8 cellular contexts compared by ENCODE assay signal in genomic region chr7:116211006-116211912, GRCh38. TPM values are rescaled to one million over a fixed set of nuclear protein-coding genes. Genes with fewer than 3 reads are reported as not detected.
DNase-seq lines count a peak whose midpoint lies in the region; ATAC-seq and TF ChIP-seq lines count a peak whose summit lies in the region.

No MANE protein-coding gene starts in this region.

- H2AFZ ChIP-seq in DND-41 (ENCODE audit: low read depth, low read length), result no peak overlapping the region
- H2AFZ ChIP-seq in IMR-90 (replicated peaks; ENCODE audit: low read length, poor library complexity), result peak overlapping the region; percentile 91
- H2AFZ ChIP-seq in SK-N-SH (ENCODE audit: low read depth), result peak overlapping the region; percentile 8; the same call in 1 of the 2 replicates

- peak overlapping the region; percentile 99 for H3K4me3 Mint-ChIP-seq in activated naive CD4-positive, alpha-beta T cell treated with anti-CD3 and anti-CD28 coated beads, Interleukin-2, amount 50 U/mL, for 24 hours

- H3K4me3 ChIP-seq in DND-41 (ENCODE audit: low read depth in 1 of 2, low read length in 2 of 2) (no peak overlapping the region), IMR-90 (ENCODE audit: insufficient read depth, low read depth, low read length) (peak overlapping the region; percentile 86), SK-N-SH (ENCODE audit: low read depth in 2 of 2, low read length in 1 of 2) (peak overlapping the region; percentile 57 to 61), left ventricle myocardium inferior (peak overlapping the region; percentile 85), retinal pigment epithelial cell (ENCODE audit: low read length) (peak overlapping the region; percentile 79)

- peak overlapping the region; percentile 81 for H2AK9ac ChIP-seq in IMR-90 (replicated peaks; ENCODE audit: low read depth, low read length, poor library complexity)

- TF ChIP-seq EP300 in SK-N-SH (IDR thresholded peaks at IDR 0.05; ENCODE audit: borderline replicate concordance in 1 of 2, low read depth in 1 of 2, low read length in 1 of 2), result peak in 1 of 2 experiments; percentile 18; a peak in 1 of 4 replicates

- H3K79me1 ChIP-seq in IMR-90 (ENCODE audit: low read depth in 1 of 2, low read length in 2 of 2), result peaks cover 10 to 42% of the 10 kb centered on the region in 2 experiments

- 0 out of 2 replicates have a peak, but pooled peaks cover 2% of the 10 kb centered on the region for H3K9me1 ChIP-seq in IMR-90 (ENCODE audit: insufficient read depth, low read length)

- H4K8ac ChIP-seq in IMR-90 (ENCODE audit: low read depth in 2 of 2, low read length in 2 of 2), result peak overlapping the region; percentile 62 to 81

- H2AK5ac ChIP-seq in IMR-90 (ENCODE audit: low read depth, low read length), result peak overlapping the region; percentile 90

- peak overlapping the region; percentile 61 for H2BK5ac ChIP-seq in IMR-90 (ENCODE audit: low read depth, low read length, poor library complexity, severe bottlenecking)

- peaks cover 12% of the 10 kb centered on the region for H3K4me1 ChIP-seq in DND-41 (ENCODE audit: insufficient read depth, low read length)
- H3K4me1 ChIP-seq in IMR-90 (ENCODE audit: control insufficient read depth, insufficient read depth, low read length), result peaks cover 2% of the 10 kb centered on the region
- H3K4me1 ChIP-seq in SK-N-SH (ENCODE audit: control insufficient read depth in 1 of 2, insufficient read depth in 2 of 2, low read depth in 1 of 2, low read length in 1 of 2), result peaks cover 0 to 30% of the 10 kb centered on the region in 2 experiments; a peak in 2 of 4 replicates
- H3K4me1 ChIP-seq in left ventricle myocardium inferior, result peaks cover 52% of the 10 kb centered on the region

- H3K4me1 Mint-ChIP-seq in activated naive CD4-positive, alpha-beta T cell treated with anti-CD3 and anti-CD28 coated beads, Interleukin-2, amount 50 U/mL, for 24 hours, result peaks cover 56% of the 10 kb centered on the region

- peak overlapping the region; percentile 79 for H3K56ac ChIP-seq in IMR-90 (ENCODE audit: extremely low read depth, insufficient read depth, low read length)

- peak overlapping the region; percentile 49; the same call in 1 of the 2 replicates for H3K27ac ChIP-seq in DND-41 (ENCODE audit: low read length)
- H3K27ac ChIP-seq in IMR-90 (ENCODE audit: insufficient read depth, low read length), result peak overlapping the region; percentile 55
- peak overlapping the region in 1 of 2 experiments; percentile 87; a peak in 2 of 4 replicates for H3K27ac ChIP-seq in SK-N-SH (ENCODE audit: low read depth in 2 of 2, low read length in 1 of 2)
- H3K27ac ChIP-seq in left ventricle myocardium inferior (replicated peaks), result peak overlapping the region; percentile 94

- H3K23ac ChIP-seq in IMR-90 (ENCODE audit: low read depth, low read length), result peak overlapping the region; percentile 83

- no peaks in the 10 kb centered on the region for H3K27me3 Mint-ChIP-seq in activated naive CD4-positive, alpha-beta T cell treated with anti-CD3 and anti-CD28 coated beads, Interleukin-2, amount 50 U/mL, for 24 hours

- no peak; the same call in 1 of the 2 replicates for TF ChIP-seq RAD21 in IMR-90 (IDR thresholded peaks at IDR 0.05; ENCODE audit: low read length)
- no peak for TF ChIP-seq RAD21 in SK-N-SH (IDR thresholded peaks at IDR 0.05; ENCODE audit: low read length)

- peaks cover 10% of the 10 kb centered on the region for H3K9me3 ChIP-seq in DND-41 (ENCODE audit: insufficient read depth, low read length, severe bottlenecking)
- no peaks in the 10 kb centered on the region for H3K9me3 ChIP-seq in IMR-90 (ENCODE audit: control insufficient read depth, insufficient read depth, low read length)
- no peaks in the 10 kb centered on the region for H3K9me3 ChIP-seq in SK-N-SH
- no peaks in the 10 kb centered on the region for H3K9me3 ChIP-seq in left ventricle myocardium inferior (replicated peaks)

- H3K27ac Mint-ChIP-seq in activated naive CD4-positive, alpha-beta T cell treated with anti-CD3 and anti-CD28 coated beads, Interleukin-2, amount 50 U/mL, for 24 hours, result peak overlapping the region; percentile 99

- TF ChIP-seq CTCF in DND-41 (IDR thresholded peaks at IDR 0.05; ENCODE audit: borderline replicate concordance, extremely low read depth, low read length, poor library complexity, severe bottlenecking) (no peak), IMR-90 (conservative IDR thresholded peaks at IDR 0.05; ENCODE audit: low read depth, low read length) (no peak), SK-N-SH (IDR thresholded peaks at IDR 0.05) (no peak), left ventricle myocardium inferior (IDR thresholded peaks at IDR 0.05; ENCODE audit: borderline replicate concordance) (no peak), retinal pigment epithelial cell (conservative IDR thresholded peaks at IDR 0.05; ENCODE audit: low read depth, low read length) (no peak)

- H3K36me3 ChIP-seq in DND-41 (ENCODE audit: insufficient read depth, low read length), result no peaks in the 10 kb centered on the region
- H3K36me3 ChIP-seq in IMR-90 (ENCODE audit: control insufficient read depth, insufficient read depth, low read length), result no peaks in the 10 kb centered on the region
- no peaks in the 10 kb centered on the region for H3K36me3 ChIP-seq in SK-N-SH (replicated peaks in 1 of 2; ENCODE audit: control insufficient read depth in 1 of 2, insufficient read depth in 2 of 2, low read length in 1 of 2)
- H3K36me3 ChIP-seq in left ventricle myocardium inferior, result no peaks in the 10 kb centered on the region

- H3K9ac ChIP-seq in DND-41 (ENCODE audit: low read depth, low read length) (no peak overlapping the region), IMR-90 (ENCODE audit: low read depth, low read length) (peak overlapping the region; percentile 78), SK-N-SH (peak overlapping the region; percentile 19; the same call in 1 of the 2 replicates)

- no peak overlapping the region for H3K4me2 ChIP-seq in DND-41 (ENCODE audit: insufficient read depth, low read length)
- peak overlapping the region; percentile 88 for H3K4me2 ChIP-seq in IMR-90 (ENCODE audit: low read depth, low read length)
- peak overlapping the region; percentile 76 for H3K4me2 ChIP-seq in SK-N-SH

- H2BK20ac ChIP-seq in IMR-90 (ENCODE audit: low read depth, low read length), result peak overlapping the region; percentile 55

- peak overlapping the region; percentile 89 for H2BK120ac ChIP-seq in IMR-90 (ENCODE audit: low read depth, low read length)

- WGBS in IMR-90 (ENCODE audit: extremely low coverage in 2 of 2, insufficient read length in 1 of 2), 2 experiments, result 2% methylated on average over 12 of the region's 27 CpGs; no CpG with 5 or more reads in 1 of the 2 experiments
- WGBS in SK-N-SH (ENCODE audit: low lambda C conversion rate), result 2% methylated on average over 27 of the region's 27 CpGs

- TF ChIP-seq POLR2A in IMR-90 (IDR thresholded peaks at IDR 0.05; ENCODE audit: low read depth, low read length), result peak; percentile 94

- DNase-seq in DND-41 (peak; percentile 65), IMR-90 (peak; percentile 91), SK-N-SH (peak; percentile 68), left ventricle myocardium inferior (peak; percentile 67), retinal pigment epithelial cell (ENCODE audit: low read depth) (peak; percentile 91), G401 (ENCODE audit: low spot score) (no peak)

- H2BK15ac ChIP-seq in IMR-90 (ENCODE audit: low read depth, low read length), result peak overlapping the region; percentile 97

- peaks cover 10% of the 10 kb centered on the region for H3K36me3 Mint-ChIP-seq in activated naive CD4-positive, alpha-beta T cell treated with anti-CD3 and anti-CD28 coated beads, Interleukin-2, amount 50 U/mL, for 24 hours

- H4K20me1 ChIP-seq in DND-41 (ENCODE audit: insufficient read depth, low read length), result no peaks in the 10 kb centered on the region
- no peaks in the 10 kb centered on the region; the same call in 1 of the 2 replicates for H4K20me1 ChIP-seq in IMR-90 (ENCODE audit: insufficient read depth, low read length)
- H4K20me1 ChIP-seq in SK-N-SH (ENCODE audit: insufficient read depth), result no peaks in the 10 kb centered on the region

- H4K5ac ChIP-seq in IMR-90 (ENCODE audit: low read depth, low read length), result peak overlapping the region; percentile 50; the same call in 1 of the 2 replicates

- H3K79me2 ChIP-seq in DND-41 (ENCODE audit: insufficient read depth, low read length) (no peaks in the 10 kb centered on the region), SK-N-SH (ENCODE audit: insufficient read depth) (no peaks in the 10 kb centered on the region)

- CTCF ChIA-PET in IMR-90 (lab: Yijun Ruan, JAX), result interaction anchor here (0.7 to 1.3 kb wide), 2 partner anchors 13 to 31 kb away, joined by 3 read pairs; no protein-coding TSS in a partner anchor
- CTCF ChIA-PET in SK-N-SH (lab: Yijun Ruan, JAX), result interaction anchor here (0.7 to 5.9 kb wide), 17 partner anchors 10 to 659 kb away, joined by 3 to 75 read pairs (median 6); no protein-coding TSS in a partner anchor

- dilution Hi-C loops in IMR-90 (cut with HindIII; ENCODE audit: low sequenced_read_pairs, unreplicated experiment), result no loop called here

- intact Hi-C loops in IMR-90 (cut with micrococcal nuclease), result loop anchor here (2.0 kb wide), 1 partner anchor 22 kb away; no protein-coding TSS in a partner anchor
- intact Hi-C loops in left ventricle myocardium inferior (cut with micrococcal nuclease), result no loop called here

- H3K27me3 ChIP-seq in DND-41 (ENCODE audit: insufficient read depth, low read length, poor library complexity), result no peaks in the 10 kb centered on the region
- H3K27me3 ChIP-seq in IMR-90 (ENCODE audit: control insufficient read depth, insufficient read depth, low read length), result no peaks in the 10 kb centered on the region
- H3K27me3 ChIP-seq in SK-N-SH (ENCODE audit: insufficient read depth), result peaks cover 57% of the 10 kb centered on the region
- H3K27me3 ChIP-seq in left ventricle myocardium inferior (ENCODE audit: low read depth), result no peaks in the 10 kb centered on the region

- H3K9me2 ChIP-seq in SK-N-SH, result no peaks in the 10 kb centered on the region

- no peaks in the 10 kb centered on the region for H3F3A ChIP-seq in SK-N-SH (replicated peaks; ENCODE audit: insufficient read depth)

- POLR2A ChIA-PET in IMR-90 (lab: Charles Lee; ENCODE audit: unreplicated experiment), result no interaction called here
- POLR2A ChIA-PET in SK-N-SH (lab: Yijun Ruan, JAX), result interaction anchor here (1.4 to 1.9 kb wide), 4 partner anchors 8 to 31 kb away, joined by 3 to 7 read pairs (median 5); no protein-coding TSS in a partner anchor

- peak overlapping the region; percentile 97 for H3K4ac ChIP-seq in IMR-90 (ENCODE audit: low read depth, low read length)

- peak; percentile 97 for ATAC-seq in DND-41 (ENCODE audit: insufficient read depth, low read depth)
- ATAC-seq in GM21529 (IDR thresholded peaks at IDR 0.05; ENCODE audit: unreplicated experiment), result peak; percentile 76
- peak; percentile 76 for ATAC-seq in IMR-90 (ENCODE audit: low read depth)

- in situ Hi-C loops in IMR-90 (cut with MboI; ENCODE audit: low sequenced_read_pairs), result no loop called here
- in situ Hi-C loops in G401 (cut with HindIII; ENCODE audit: low sequenced_read_pairs), result no loop called here

- TSS peak; percentile 76 for BruUV-seq in IMR-90 (replicated peaks; lab: Mats Ljungman, UMichigan)

- H3K14ac ChIP-seq in IMR-90 (replicated peaks; ENCODE audit: low read depth, low read length), result peak overlapping the region; percentile 92

- H3K18ac ChIP-seq in IMR-90 (ENCODE audit: low read depth, low read length), result peak overlapping the region; percentile 75

- H4K91ac ChIP-seq in IMR-90 (ENCODE audit: insufficient read depth, low read depth, low read length), result peak overlapping the region; percentile 92

- H3K9me3 Mint-ChIP-seq in activated naive CD4-positive, alpha-beta T cell treated with anti-CD3 and anti-CD28 coated beads, Interleukin-2, amount 50 U/mL, for 24 hours, result no peaks in the 10 kb centered on the region

RNA-seq across cellular contexts. Expression of gene TES, which starts 0.9 kb away (rescaled TPM):
- total RNA-seq in IMR-90 (2012; rRNA removed) (83.3 and 91.9 TPM in 2 replicates), left ventricle myocardium inferior (13.9 TPM)
- polyA plus RNA-seq in IMR-90 (2012; rRNA removed) (49.7 and 54.0 TPM in 2 replicates), SK-N-SH (2012; rRNA removed) (9.5 and 15.6 TPM in 2 replicates)
- 20.3 and 32.9 TPM in 2 replicates for polyA plus RNA-seq in IMR-90 (2012; cell fraction: cytosol; rRNA removed)
- 17.8 and 73.1 TPM in 2 replicates for polyA plus RNA-seq in IMR-90 (2012; cell fraction: nucleus; rRNA removed; ENCODE audit: low replicate concordance)
- polyA plus RNA-seq in SK-N-SH (2012; cell fraction: cytosol; rRNA removed), result 12.5 and 13.4 TPM in 2 replicates
- polyA plus RNA-seq in SK-N-SH (2012; cell fraction: nucleus; rRNA removed), result 16.9 and 22.4 TPM in 2 replicates
- total RNA-seq in G401 (2014; rRNA removed; shearing (Covaris generic)), result not detected in 2 replicates

Comparison
In these comparisons a context has a peak if more than half of its experiments do, and no peak if none do; other contexts are left out.
1. H3K4me3 ChIP-seq: peak in IMR-90 (single experiment), SK-N-SH (2 of 2), left ventricle myocardium inferior (single experiment) and retinal pigment epithelial cell (single experiment); none in DND-41 (0 of 2).
2. RNA of gene TES, which starts 0.9 kb away (total RNA-seq): 83.3 to 91.9 TPM in IMR-90 and 13.9 TPM in left ventricle myocardium inferior (single experiment); not detected in G401; every median in the first group is over 10 times any median in the second.
3. Peak in every context shown above with its lines, with median percentiles within 50 percentile points of each other: ATAC-seq.